In the genomic region with DNA sequence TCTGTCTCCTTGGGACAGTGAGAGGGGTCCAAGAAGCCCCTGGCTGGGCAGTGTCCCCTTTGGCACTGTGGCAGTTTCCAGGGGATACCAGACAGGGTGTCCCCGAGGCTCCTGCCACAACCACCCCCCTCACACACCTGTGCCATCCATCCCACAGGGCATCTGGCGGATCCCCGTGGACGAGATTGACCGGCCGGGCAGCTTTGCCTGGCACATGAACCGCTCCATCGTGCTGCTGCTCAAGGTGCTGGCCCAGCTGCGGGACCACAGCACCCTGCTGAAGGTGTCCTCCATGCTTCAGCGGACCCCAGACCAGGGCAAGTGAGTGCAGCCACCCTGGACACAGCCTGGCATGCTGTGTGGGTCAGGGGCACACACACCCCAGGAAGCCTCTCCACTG, we compare ENCODE assay signal across 14 cellular contexts. TPM values are rescaled to one million over a fixed set of nuclear protein-coding genes. Genes with fewer than 3 reads are reported as not detected.
DNase-seq lines count a peak whose midpoint lies in the region; TF ChIP-seq lines count a peak whose summit lies in the region.
"Had no signal": no experiment of that assay in that cellular context is flagged by ENCODE, and none has a peak within 500 bp of the region (broad histone marks: within the 10 kb centered on the region; RNA-seq: fewer than 3 reads in every experiment).

No MANE protein-coding gene starts in this region.

- TF ChIP-seq CTCF in mammary epithelial cell (conservative IDR thresholded peaks at IDR 0.05 in 1 of 2, IDR thresholded peaks at IDR 0.05 in 1 of 2; ENCODE audit: extremely low read depth in 1 of 2, insufficient read depth in 1 of 2, low read depth in 1 of 2, low read length in 2 of 2), result no peak
- no peak for TF ChIP-seq CTCF in HFFc6 (IDR thresholded peaks at IDR 0.05)

- H3K27me3 Mint-ChIP-seq in HFFc6 (ENCODE audit: insufficient read depth), result no peaks in the 10 kb centered on the region; the same call in none of the 2 replicates

- H3K4me1 Mint-ChIP-seq in HFFc6 (ENCODE audit: low read depth), result peaks cover 23% of the 10 kb centered on the region

- H4K20me1 ChIP-seq in mammary epithelial cell (ENCODE audit: insufficient read depth, low read length), result no peaks in the 10 kb centered on the region

- H3K9me3 ChIP-seq in mammary epithelial cell (replicated peaks; ENCODE audit: insufficient read depth, low read length), result no peaks in the 10 kb centered on the region
- H3K9me3 ChIP-seq in endocrine pancreas (ENCODE audit: control insufficient read depth, low read length), result no peaks in the 10 kb centered on the region
- no peaks in the 10 kb centered on the region for H3K9me3 ChIP-seq in stomach smooth muscle (ENCODE audit: control insufficient read depth in 2 of 2, low read length in 2 of 2)

- H3K9me3 Mint-ChIP-seq in HFFc6, result no peaks in the 10 kb centered on the region

- H3K4me3 ChIP-seq in mammary epithelial cell (replicated peaks in 1 of 3; ENCODE audit: insufficient read depth in 1 of 3, low read depth in 2 of 3, low read length in 3 of 3), result no peak overlapping the region
- no peak overlapping the region for H3K4me3 ChIP-seq in endocrine pancreas (ENCODE audit: control insufficient read depth, insufficient read depth, low read length)
- H3K4me3 ChIP-seq in stomach smooth muscle (ENCODE audit: low read length in 2 of 2), result no peak overlapping the region

- H2AFZ ChIP-seq in mammary epithelial cell (ENCODE audit: low read depth, low read length), result no peak overlapping the region

- no peak overlapping the region for H3K4me2 ChIP-seq in mammary epithelial cell (ENCODE audit: insufficient read depth, low read depth, low read length)

- intact Hi-C loops in mammary epithelial cell (cut with micrococcal nuclease), result no loop called here

- no peak overlapping the region for H3K4me3 Mint-ChIP-seq in HFFc6

- H3K27ac Mint-ChIP-seq in HFFc6, result peak overlapping the region; percentile 42

- in situ Hi-C loops in T47D (cut with HindIII; ENCODE audit: low pct_unique_long_range_greater_than_20kb, low sequenced_read_pairs), result no loop called here
- in situ Hi-C loops in mammary epithelial cell (cut with MboI; ENCODE audit: low sequenced_read_pairs in 2 of 2), result loop anchor here in 1 of 2 donors (25.0 kb wide), 1 partner anchor 177 kb away; a partner anchor contains a TSS

- no peaks in the 10 kb centered on the region for H3K79me2 ChIP-seq in mammary epithelial cell (ENCODE audit: insufficient read depth, low read length)

- WGBS in mammary epithelial cell (ENCODE audit: low coverage, missing lambda C conversion rate), result 77% methylated on average over 6 of the region's 10 CpGs

- H3K9ac ChIP-seq in mammary epithelial cell (ENCODE audit: insufficient read depth, low read length) (no peak overlapping the region), endocrine pancreas (ENCODE audit: control insufficient read depth, insufficient read depth, low read length) (peak overlapping the region; percentile 3), stomach smooth muscle (ENCODE audit: low read length in 2 of 2) (peak overlapping the region; percentile 42 to 59)

- no peaks in the 10 kb centered on the region for H3K36me3 Mint-ChIP-seq in HFFc6 (ENCODE audit: low read depth)

- BruUV-seq in mammary epithelial cell (replicated peaks; lab: Mats Ljungman, UMichigan), result no TSS peak

- CTCF ChIA-PET in mammary epithelial cell (lab: Charles Lee; ENCODE audit: low non-redundant PET), result no interaction called here

- H3K27ac ChIP-seq in mammary epithelial cell (ENCODE audit: insufficient read depth, low read depth, low read length) (no peak overlapping the region), stomach smooth muscle (ENCODE audit: low read length) (peak overlapping the region; percentile 75)

- DNase-seq in T47D (ENCODE audit: low read depth in 1 of 2, low spot score in 1 of 2) (peak; percentile 51 to 57), mammary epithelial cell (no peak), HFFc6 (no peak), NCI-H1048 (lab: John Stamatoyannopoulos, UW) (no peak), UCSD-AML1 (lab: John Stamatoyannopoulos, UW; ENCODE audit: unreplicated experiment) (no peak)
- DNase-seq: AML-193, DMS79, KBM-7, NCI-H2227 treated with DMSO at 0.1 percent for 48 hours, NCI-H526, PC-3 had no signal

- H3K36me3 ChIP-seq in mammary epithelial cell (ENCODE audit: insufficient read depth, low read length) (peaks cover 4% of the 10 kb centered on the region), endocrine pancreas (ENCODE audit: control insufficient read depth, insufficient read depth, low read length) (no peaks in the 10 kb centered on the region), stomach smooth muscle (ENCODE audit: control insufficient read depth in 2 of 2, insufficient read depth in 2 of 2, low read length in 2 of 2) (peaks cover 20 to 51% of the 10 kb centered on the region in 2 donors)

- H3K27me3 ChIP-seq in mammary epithelial cell (ENCODE audit: insufficient read depth, low read length) (no peaks in the 10 kb centered on the region), endocrine pancreas (ENCODE audit: control insufficient read depth, insufficient read depth, low read length) (no peaks in the 10 kb centered on the region), stomach smooth muscle (ENCODE audit: control insufficient read depth in 1 of 2, insufficient read depth in 2 of 2, low read length in 2 of 2) (no peaks in the 10 kb centered on the region)

- dilution Hi-C loops in mammary epithelial cell (cut with HindIII; ENCODE audit: low sequenced_read_pairs), result no loop called here

- H3K4me1 ChIP-seq in mammary epithelial cell (ENCODE audit: insufficient read depth, low read length) (no peaks in the 10 kb centered on the region), endocrine pancreas (ENCODE audit: control insufficient read depth, insufficient read depth, low read length) (no peaks in the 10 kb centered on the region), stomach smooth muscle (ENCODE audit: control insufficient read depth, insufficient read depth, low read length) (peaks cover 66% of the 10 kb centered on the region)

RNA-seq across cellular contexts. Expression of a gene that starts 17.0 kb away (rescaled TPM):
- total RNA-seq in mammary epithelial cell, result 1 to 10 TPM; 1.0 to 2.8 TPM
- 0.22 TPM for polyA plus RNA-seq in mammary epithelial cell
- 0.10 TPM for polyA minus RNA-seq in mammary epithelial cell
- total RNA-seq in HFFc6 (2021; fragmentation: NEBNext Ultra II Directional; extraction: Animal tissue kit (Norgen Biotek cat#: 25700)), result under 1 TPM; 0.11 to 0.24 (median 0.19) TPM
- total RNA-seq: G401 had no signal

Comparison
In these comparisons a context has a peak if more than half of its experiments do, and no peak if none do; other contexts are left out.
1. DNase-seq: peak in T47D (2 of 2); none in mammary epithelial cell (single experiment), HFFc6 (single experiment), NCI-H1048 (single experiment) and UCSD-AML1 (single experiment).